In the genomic region with DNA sequence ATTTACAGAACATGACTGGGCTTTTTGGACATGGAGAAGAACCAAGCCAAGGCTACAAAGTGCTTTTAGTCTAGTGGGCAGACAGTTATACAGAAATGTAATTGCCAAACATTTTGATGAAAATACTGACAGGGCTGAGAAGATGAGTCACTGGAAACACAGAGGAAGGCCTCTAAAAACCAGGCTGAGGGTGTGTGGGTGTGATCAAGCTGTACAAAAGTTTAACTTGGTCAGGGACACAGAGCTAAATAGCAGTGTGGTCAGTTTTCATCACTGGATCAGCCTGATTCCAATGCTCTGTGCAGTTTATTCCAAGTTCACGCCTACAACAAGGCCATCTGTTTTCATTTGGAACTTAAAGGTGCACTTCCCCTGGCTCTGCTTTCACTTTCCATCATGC, we compare ENCODE assay signal across 18 cellular contexts. TPM values are rescaled to one million over a fixed set of nuclear protein-coding genes. Genes with fewer than 3 reads are reported as not detected.
DNase-seq lines count a peak whose midpoint lies in the region; ATAC-seq and TF ChIP-seq lines count a peak whose summit lies in the region.
"Had no signal": no experiment of that assay in that cellular context is flagged by ENCODE, and none has a peak within 500 bp of the region (broad histone marks: within the 10 kb centered on the region; RNA-seq: fewer than 3 reads in every experiment).

No MANE protein-coding gene starts in this region.

- H4K8ac ChIP-seq in IMR-90 (ENCODE audit: low read depth in 2 of 2, low read length in 2 of 2): no peak overlapping the region

- no peak overlapping the region for H2AK9ac ChIP-seq in IMR-90 (replicated peaks; ENCODE audit: low read depth, low read length, poor library complexity)

- peaks cover 12% of the 10 kb centered on the region for H3K27me3 ChIP-seq in IMR-90 (ENCODE audit: control insufficient read depth, insufficient read depth, low read length)
- no peaks in the 10 kb centered on the region for H3K27me3 ChIP-seq in brain microvascular endothelial cell (replicated peaks)
- H3K27me3 ChIP-seq in osteoblast (ENCODE audit: insufficient read depth, low read length): peaks cover 24% of the 10 kb centered on the region
- peaks cover 0 to 10% of the 10 kb centered on the region in 2 donors for H3K27me3 ChIP-seq in uterus

- no peak overlapping the region for H3K18ac ChIP-seq in IMR-90 (ENCODE audit: low read depth, low read length)

- BruUV-seq in IMR-90 (replicated peaks; lab: Mats Ljungman, UMichigan): no TSS peak

- H3K27ac ChIP-seq in IMR-90 (ENCODE audit: insufficient read depth, low read length) (no peak overlapping the region), brain microvascular endothelial cell (peak overlapping the region; percentile 2), osteoblast (ENCODE audit: low read depth, low read length) (peak overlapping the region; percentile 17), uterus (no peak overlapping the region)
- H3K27ac ChIP-seq: heart right ventricle, parathyroid adenoma had no signal

- H4K5ac ChIP-seq in IMR-90 (ENCODE audit: low read depth, low read length): no peak overlapping the region

- H3K9me3 ChIP-seq in IMR-90 (ENCODE audit: control insufficient read depth, insufficient read depth, low read length) (no peaks in the 10 kb centered on the region), osteoblast (ENCODE audit: low read depth, low read length) (no peaks in the 10 kb centered on the region), uterus (no peaks in the 10 kb centered on the region)
- H3K9me3 ChIP-seq: Caco-2, heart right ventricle, mucosa of descending colon had no signal

- H3K79me1 ChIP-seq in IMR-90 (ENCODE audit: low read depth in 1 of 2, low read length in 2 of 2): no peaks in the 10 kb centered on the region

- no peaks in the 10 kb centered on the region for H3K79me2 ChIP-seq in osteoblast (ENCODE audit: insufficient read depth, low read length)
- H3K79me2 ChIP-seq: parathyroid adenoma had no signal

- CTCF ChIA-PET in IMR-90 (lab: Yijun Ruan, JAX): no interaction called here

- H3K27ac Mint-ChIP-seq in T-helper 2 cell treated with Interferon-gamma antibody and Interleukin-4, amounts not matched to agents 5 μg/mL and 100 μg/mL, for 36 hours: no peak overlapping the region
- H3K27ac Mint-ChIP-seq: activated B cell treated with CpG ODN at 0.5 μM for 24 hours had no signal

- no peak for ATAC-seq in IMR-90 (ENCODE audit: low read depth)
- ATAC-seq: mucosa of descending colon had no signal

- H3K27me3 Mint-ChIP-seq in T-helper 2 cell treated with Interferon-gamma antibody and Interleukin-4, amounts not matched to agents 5 μg/mL and 100 μg/mL, for 36 hours (ENCODE audit: low read depth): no peaks in the 10 kb centered on the region

- DNase-seq in T-helper 2 cell treated with Interferon-gamma antibody and Interleukin-4, amounts not matched to agents 5 μg/mL and 100 μg/mL, for 36 hours (ENCODE audit: low spot score): peak; percentile 13
- no peak for DNase-seq in T-helper 2 cell
- peak; percentile 1 for DNase-seq in IMR-90
- peak; percentile 40 for DNase-seq in brain microvascular endothelial cell
- DNase-seq in osteoblast (ENCODE audit: insufficient read length, low spot score, missing footprints): no peak
- DNase-seq in HuH-7.5 (ENCODE audit: low spot score): no peak
- no peak for DNase-seq in hippocampal formation (lab: John Stamatoyannopoulos, UW)
- DNase-seq in uterus: no peak
- DNase-seq: activated B cell treated with CpG ODN at 0.5 μM for 24 hours; Caco-2; heart right ventricle; Karpas-422; NCI-H1930; NCI-H526; stimulated activated CD4-positive, alpha-beta T cell treated with anti-CD3 and anti-CD28 coated beads, Interleukin-12 subunit alpha, Interleukin-12 subunit beta, amount 100 ng/mL, for 4 hours; SW 1271 had no signal

- intact Hi-C loops in IMR-90 (cut with micrococcal nuclease) (loop anchor here (2.0 kb wide), 1 partner anchor 43 kb away; no protein-coding TSS in a partner anchor), uterus (cut with DNase I; ENCODE audit: low total_unique reads) (no loop called here)

- peaks cover 5% of the 10 kb centered on the region for H3K4me1 Mint-ChIP-seq in T-helper 2 cell treated with Interferon-gamma antibody and Interleukin-4, amounts not matched to agents 5 μg/mL and 100 μg/mL, for 36 hours (ENCODE audit: low read depth)

- POLR2A ChIA-PET in IMR-90 (lab: Charles Lee; ENCODE audit: unreplicated experiment): no interaction called here

- no peaks in the 10 kb centered on the region for H3K9me1 ChIP-seq in IMR-90 (ENCODE audit: insufficient read depth, low read length)

- H2BK15ac ChIP-seq in IMR-90 (ENCODE audit: low read depth, low read length): no peak overlapping the region

- no CpG with 5 or more reads among the region's 1 CpG for WGBS in IMR-90 (ENCODE audit: extremely low coverage in 2 of 2, insufficient read length in 1 of 2), 2 experiments

- H3K36me3 ChIP-seq in IMR-90 (ENCODE audit: control insufficient read depth, insufficient read depth, low read length): no peaks in the 10 kb centered on the region
- no peaks in the 10 kb centered on the region for H3K36me3 ChIP-seq in brain microvascular endothelial cell (replicated peaks)
- no peaks in the 10 kb centered on the region for H3K36me3 ChIP-seq in osteoblast (ENCODE audit: insufficient read depth, low read length)
- no peaks in the 10 kb centered on the region for H3K36me3 ChIP-seq in uterus
- H3K36me3 ChIP-seq: heart right ventricle had no signal

- H2AK5ac ChIP-seq in IMR-90 (ENCODE audit: low read depth, low read length): no peak overlapping the region

- no peaks in the 10 kb centered on the region for H3K9me3 Mint-ChIP-seq in T-helper 2 cell treated with Interferon-gamma antibody and Interleukin-4, amounts not matched to agents 5 μg/mL and 100 μg/mL, for 36 hours
- H3K9me3 Mint-ChIP-seq: activated B cell treated with CpG ODN at 0.5 μM for 24 hours had no signal

- H3K56ac ChIP-seq in IMR-90 (ENCODE audit: extremely low read depth, insufficient read depth, low read length): no peak overlapping the region

- TF ChIP-seq POLR2A in IMR-90 (IDR thresholded peaks at IDR 0.05; ENCODE audit: low read depth, low read length): no peak
- no peak for TF ChIP-seq POLR2A in uterus (IDR thresholded peaks at IDR 0.05)

- no peak overlapping the region for H3K14ac ChIP-seq in IMR-90 (replicated peaks; ENCODE audit: low read depth, low read length)

- TF ChIP-seq CTCF in IMR-90 (conservative IDR thresholded peaks at IDR 0.05; ENCODE audit: low read depth, low read length): no peak
- TF ChIP-seq CTCF in brain microvascular endothelial cell (IDR thresholded peaks at IDR 0.05; ENCODE audit: low read depth, low read length, missing control alignments): no peak
- no peak for TF ChIP-seq CTCF in osteoblast (IDR thresholded peaks at IDR 0.05; ENCODE audit: extremely low read depth, low read depth, low read length)
- TF ChIP-seq CTCF in uterus (IDR thresholded peaks at IDR 0.05): no peak

- H2BK5ac ChIP-seq in IMR-90 (ENCODE audit: low read depth, low read length, poor library complexity, severe bottlenecking): no peak overlapping the region

- no peaks in the 10 kb centered on the region for H4K20me1 ChIP-seq in IMR-90 (ENCODE audit: insufficient read depth, low read length)
- H4K20me1 ChIP-seq in osteoblast (ENCODE audit: insufficient read depth, low read length): peaks cover 2% of the 10 kb centered on the region

- in situ Hi-C loops in IMR-90 (cut with MboI; ENCODE audit: low sequenced_read_pairs) (no loop called here), brain microvascular endothelial cell (cut with HindIII; ENCODE audit: low pct_ligation_motif_present, low sequenced_read_pairs) (no loop called here)

- no peak overlapping the region for H3K9ac ChIP-seq in IMR-90 (ENCODE audit: low read depth, low read length)
- H3K9ac ChIP-seq: parathyroid adenoma had no signal

- TF ChIP-seq RAD21 in IMR-90 (IDR thresholded peaks at IDR 0.05; ENCODE audit: low read length): no peak

- no peak overlapping the region for H2BK20ac ChIP-seq in IMR-90 (ENCODE audit: low read depth, low read length)

- no peak overlapping the region for H3K4me3 Mint-ChIP-seq in T-helper 2 cell treated with Interferon-gamma antibody and Interleukin-4, amounts not matched to agents 5 μg/mL and 100 μg/mL, for 36 hours
- H3K4me3 Mint-ChIP-seq: activated B cell treated with CpG ODN at 0.5 μM for 24 hours had no signal

- dilution Hi-C loops in IMR-90 (cut with HindIII; ENCODE audit: low sequenced_read_pairs, unreplicated experiment): no loop called here

- H3K4me3 ChIP-seq in IMR-90 (ENCODE audit: insufficient read depth, low read depth, low read length) (no peak overlapping the region), brain microvascular endothelial cell (ENCODE audit: low read depth, low read length) (no peak overlapping the region), osteoblast (ENCODE audit: insufficient read depth, low read length) (peak overlapping the region; percentile 1), uterus (no peak overlapping the region)
- H3K4me3 ChIP-seq: heart right ventricle, mucosa of descending colon had no signal

- no peak overlapping the region for H3K4ac ChIP-seq in IMR-90 (ENCODE audit: low read depth, low read length)

- no peak overlapping the region for H2BK120ac ChIP-seq in IMR-90 (ENCODE audit: low read depth, low read length)

- H2AFZ ChIP-seq in IMR-90 (replicated peaks; ENCODE audit: low read length, poor library complexity) (no peak overlapping the region), osteoblast (ENCODE audit: low read length) (no peak overlapping the region)
- H2AFZ ChIP-seq: parathyroid adenoma had no signal

- H3K4me2 ChIP-seq in IMR-90 (ENCODE audit: low read depth, low read length) (no peak overlapping the region), osteoblast (ENCODE audit: insufficient read depth, low read length) (peak overlapping the region; percentile 69)

- H3K4me1 ChIP-seq in IMR-90 (ENCODE audit: control insufficient read depth, insufficient read depth, low read length) (no peaks in the 10 kb centered on the region), osteoblast (ENCODE audit: insufficient read depth, low read length) (peaks cover 17% of the 10 kb centered on the region), uterus (no peaks in the 10 kb centered on the region)
- H3K4me1 ChIP-seq: Caco-2, parathyroid adenoma had no signal

- no peak overlapping the region for H3K23ac ChIP-seq in IMR-90 (ENCODE audit: low read depth, low read length)

- no peaks in the 10 kb centered on the region for H3K36me3 Mint-ChIP-seq in T-helper 2 cell treated with Interferon-gamma antibody and Interleukin-4, amounts not matched to agents 5 μg/mL and 100 μg/mL, for 36 hours (ENCODE audit: low read depth)

- no peak overlapping the region for H4K91ac ChIP-seq in IMR-90 (ENCODE audit: insufficient read depth, low read depth, low read length)

TF ChIP-seq in IMR-90, 13 proteins besides CTCF, POLR2A, EP300 and RAD21 (continues in another document):
- no peak for TF ChIP-seq RFX5 (IDR thresholded peaks at IDR 0.05; ENCODE audit: low read depth, low read length)
- TF ChIP-seq NFE2L2 (IDR thresholded peaks at IDR 0.05; ENCODE audit: low read depth, low read length): no peak

RNA-seq across cellular contexts. Expression of a gene that starts 10.6 kb away (rescaled TPM):
- not detected in 2 replicates for total RNA-seq in IMR-90 (2012; rRNA removed)
- not detected in 2 replicates for polyA plus RNA-seq in IMR-90 (2012; rRNA removed)
- not detected in 2 replicates for polyA plus RNA-seq in IMR-90 (2012; cell fraction: cytosol; rRNA removed)
- polyA plus RNA-seq in IMR-90 (2012; cell fraction: nucleus; rRNA removed; ENCODE audit: low replicate concordance): not detected in 2 replicates
- total RNA-seq in osteoblast: not detected in 2 replicates
- total RNA-seq in uterus: under 1 TPM in 1 of 4 donors, not detected in 3; 0.21 TPM
- total RNA-seq: activated B cell treated with CpG ODN at 0.5 μM for 24 hours, Caco-2, heart right ventricle had no signal
- polyA plus RNA-seq: heart right ventricle had no signal

Comparison
In these comparisons a context has a peak if more than half of its experiments do, and no peak if none do; other contexts are left out.
1. DNase-seq: peak in T-helper 2 cell treated with Interferon-gamma antibody and Interleukin-4, amounts not matched to agents 5 μg/mL and 100 μg/mL, for 36 hours (single experiment), IMR-90 (single experiment) and brain microvascular endothelial cell (single experiment); none in T-helper 2 cell (0 of 5), osteoblast (single experiment), HuH-7.5 (single experiment), hippocampal formation (0 of 2) and uterus (0 of 2).
2. H3K27ac ChIP-seq: peak in brain microvascular endothelial cell (single experiment) and osteoblast (single experiment); none in IMR-90 (single experiment) and uterus (0 of 2).